1 cellular context compared by ENCODE assay signal in the genomic region with DNA sequence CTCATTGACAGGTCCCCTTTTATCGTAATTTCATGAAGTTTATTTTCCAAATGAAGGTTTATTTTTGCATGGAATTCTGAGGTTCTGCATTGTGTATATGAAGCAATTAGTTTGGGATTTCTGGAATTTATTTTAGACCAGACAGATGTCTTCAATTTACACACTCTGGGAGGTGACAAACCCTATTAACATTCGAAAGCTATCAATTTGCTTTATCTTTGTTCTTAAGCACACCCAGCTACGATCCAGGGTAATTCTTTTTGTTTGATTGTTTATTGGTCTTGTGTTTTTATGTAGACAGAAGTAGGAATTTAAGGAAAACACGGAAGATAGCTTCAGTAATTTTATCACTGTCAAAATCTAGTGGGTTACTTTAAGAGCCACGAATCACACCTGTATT.
TF ChIP-seq lines count a peak whose summit lies in the region.

No MANE protein-coding gene starts in this region.

TF ChIP-seq in WTC11, 78 proteins besides CTCF, POLR2A, EP300 and RAD21 (continued from another document):
- TF ChIP-seq, protein P1, sequence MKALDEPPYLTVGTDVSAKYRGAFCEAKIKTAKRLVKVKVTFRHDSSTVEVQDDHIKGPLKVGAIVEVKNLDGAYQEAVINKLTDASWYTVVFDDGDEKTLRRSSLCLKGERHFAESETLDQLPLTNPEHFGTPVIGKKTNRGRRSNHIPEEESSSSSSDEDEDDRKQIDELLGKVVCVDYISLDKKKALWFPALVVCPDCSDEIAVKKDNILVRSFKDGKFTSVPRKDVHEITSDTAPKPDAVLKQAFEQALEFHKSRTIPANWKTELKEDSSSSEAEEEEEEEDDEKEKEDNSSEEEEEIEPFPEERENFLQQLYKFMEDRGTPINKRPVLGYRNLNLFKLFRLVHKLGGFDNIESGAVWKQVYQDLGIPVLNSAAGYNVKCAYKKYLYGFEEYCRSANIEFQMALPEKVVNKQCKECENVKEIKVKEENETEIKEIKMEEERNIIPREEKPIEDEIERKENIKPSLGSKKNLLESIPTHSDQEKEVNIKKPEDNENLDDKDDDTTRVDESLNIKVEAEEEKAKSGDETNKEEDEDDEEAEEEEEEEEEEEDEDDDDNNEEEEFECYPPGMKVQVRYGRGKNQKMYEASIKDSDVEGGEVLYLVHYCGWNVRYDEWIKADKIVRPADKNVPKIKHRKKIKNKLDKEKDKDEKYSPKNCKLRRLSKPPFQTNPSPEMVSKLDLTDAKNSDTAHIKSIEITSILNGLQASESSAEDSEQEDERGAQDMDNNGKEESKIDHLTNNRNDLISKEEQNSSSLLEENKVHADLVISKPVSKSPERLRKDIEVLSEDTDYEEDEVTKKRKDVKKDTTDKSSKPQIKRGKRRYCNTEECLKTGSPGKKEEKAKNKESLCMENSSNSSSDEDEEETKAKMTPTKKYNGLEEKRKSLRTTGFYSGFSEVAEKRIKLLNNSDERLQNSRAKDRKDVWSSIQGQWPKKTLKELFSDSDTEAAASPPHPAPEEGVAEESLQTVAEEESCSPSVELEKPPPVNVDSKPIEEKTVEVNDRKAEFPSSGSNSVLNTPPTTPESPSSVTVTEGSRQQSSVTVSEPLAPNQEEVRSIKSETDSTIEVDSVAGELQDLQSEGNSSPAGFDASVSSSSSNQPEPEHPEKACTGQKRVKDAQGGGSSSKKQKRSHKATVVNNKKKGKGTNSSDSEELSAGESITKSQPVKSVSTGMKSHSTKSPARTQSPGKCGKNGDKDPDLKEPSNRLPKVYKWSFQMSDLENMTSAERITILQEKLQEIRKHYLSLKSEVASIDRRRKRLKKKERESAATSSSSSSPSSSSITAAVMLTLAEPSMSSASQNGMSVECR (CRISPR knock-in tag; IDR thresholded peaks at IDR 0.05; ENCODE audit: borderline replicate concordance), result no peak
- TF ChIP-seq NFYB (CRISPR knock-in tag; conservative IDR thresholded peaks at IDR 0.05; ENCODE audit: low read depth) (no peak), RORB (CRISPR knock-in tag; IDR thresholded peaks at IDR 0.05) (no peak), MLX (CRISPR knock-in tag; IDR thresholded peaks at IDR 0.05) (no peak), ZNF317 (CRISPR knock-in tag; IDR thresholded peaks at IDR 0.05; ENCODE audit: borderline replicate concordance, low read depth) (no peak), GRHL2 (CRISPR knock-in tag; IDR thresholded peaks at IDR 0.05; ENCODE audit: insufficient replicate concordance, severe bottlenecking) (no peak), ERG (CRISPR knock-in tag; IDR thresholded peaks at IDR 0.05) (no peak), ATF3 (CRISPR knock-in tag; conservative IDR thresholded peaks at IDR 0.05) (no peak), SOX15 (CRISPR knock-in tag; IDR thresholded peaks at IDR 0.05) (no peak), NR3C1 (CRISPR knock-in tag; conservative IDR thresholded peaks at IDR 0.05; ENCODE audit: low read depth) (no peak), ZNF671 (CRISPR knock-in tag; IDR thresholded peaks at IDR 0.05) (no peak), ZNF416 (CRISPR knock-in tag; IDR thresholded peaks at IDR 0.05) (no peak), HMGA2 (CRISPR knock-in tag; IDR thresholded peaks at IDR 0.05) (no peak)
- TF ChIP-seq, protein P2, sequence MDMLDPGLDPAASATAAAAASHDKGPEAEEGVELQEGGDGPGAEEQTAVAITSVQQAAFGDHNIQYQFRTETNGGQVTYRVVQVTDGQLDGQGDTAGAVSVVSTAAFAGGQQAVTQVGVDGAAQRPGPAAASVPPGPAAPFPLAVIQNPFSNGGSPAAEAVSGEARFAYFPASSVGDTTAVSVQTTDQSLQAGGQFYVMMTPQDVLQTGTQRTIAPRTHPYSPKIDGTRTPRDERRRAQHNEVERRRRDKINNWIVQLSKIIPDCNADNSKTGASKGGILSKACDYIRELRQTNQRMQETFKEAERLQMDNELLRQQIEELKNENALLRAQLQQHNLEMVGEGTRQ (CRISPR knock-in tag; IDR thresholded peaks at IDR 0.05), result no peak
- TF ChIP-seq, protein P3, sequence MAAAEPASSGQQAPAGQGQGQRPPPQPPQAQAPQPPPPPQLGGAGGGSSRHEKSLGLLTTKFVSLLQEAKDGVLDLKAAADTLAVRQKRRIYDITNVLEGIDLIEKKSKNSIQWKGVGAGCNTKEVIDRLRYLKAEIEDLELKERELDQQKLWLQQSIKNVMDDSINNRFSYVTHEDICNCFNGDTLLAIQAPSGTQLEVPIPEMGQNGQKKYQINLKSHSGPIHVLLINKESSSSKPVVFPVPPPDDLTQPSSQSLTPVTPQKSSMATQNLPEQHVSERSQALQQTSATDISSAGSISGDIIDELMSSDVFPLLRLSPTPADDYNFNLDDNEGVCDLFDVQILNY (CRISPR knock-in tag; IDR thresholded peaks at IDR 0.05), result no peak
- TF ChIP-seq, protein P4, sequence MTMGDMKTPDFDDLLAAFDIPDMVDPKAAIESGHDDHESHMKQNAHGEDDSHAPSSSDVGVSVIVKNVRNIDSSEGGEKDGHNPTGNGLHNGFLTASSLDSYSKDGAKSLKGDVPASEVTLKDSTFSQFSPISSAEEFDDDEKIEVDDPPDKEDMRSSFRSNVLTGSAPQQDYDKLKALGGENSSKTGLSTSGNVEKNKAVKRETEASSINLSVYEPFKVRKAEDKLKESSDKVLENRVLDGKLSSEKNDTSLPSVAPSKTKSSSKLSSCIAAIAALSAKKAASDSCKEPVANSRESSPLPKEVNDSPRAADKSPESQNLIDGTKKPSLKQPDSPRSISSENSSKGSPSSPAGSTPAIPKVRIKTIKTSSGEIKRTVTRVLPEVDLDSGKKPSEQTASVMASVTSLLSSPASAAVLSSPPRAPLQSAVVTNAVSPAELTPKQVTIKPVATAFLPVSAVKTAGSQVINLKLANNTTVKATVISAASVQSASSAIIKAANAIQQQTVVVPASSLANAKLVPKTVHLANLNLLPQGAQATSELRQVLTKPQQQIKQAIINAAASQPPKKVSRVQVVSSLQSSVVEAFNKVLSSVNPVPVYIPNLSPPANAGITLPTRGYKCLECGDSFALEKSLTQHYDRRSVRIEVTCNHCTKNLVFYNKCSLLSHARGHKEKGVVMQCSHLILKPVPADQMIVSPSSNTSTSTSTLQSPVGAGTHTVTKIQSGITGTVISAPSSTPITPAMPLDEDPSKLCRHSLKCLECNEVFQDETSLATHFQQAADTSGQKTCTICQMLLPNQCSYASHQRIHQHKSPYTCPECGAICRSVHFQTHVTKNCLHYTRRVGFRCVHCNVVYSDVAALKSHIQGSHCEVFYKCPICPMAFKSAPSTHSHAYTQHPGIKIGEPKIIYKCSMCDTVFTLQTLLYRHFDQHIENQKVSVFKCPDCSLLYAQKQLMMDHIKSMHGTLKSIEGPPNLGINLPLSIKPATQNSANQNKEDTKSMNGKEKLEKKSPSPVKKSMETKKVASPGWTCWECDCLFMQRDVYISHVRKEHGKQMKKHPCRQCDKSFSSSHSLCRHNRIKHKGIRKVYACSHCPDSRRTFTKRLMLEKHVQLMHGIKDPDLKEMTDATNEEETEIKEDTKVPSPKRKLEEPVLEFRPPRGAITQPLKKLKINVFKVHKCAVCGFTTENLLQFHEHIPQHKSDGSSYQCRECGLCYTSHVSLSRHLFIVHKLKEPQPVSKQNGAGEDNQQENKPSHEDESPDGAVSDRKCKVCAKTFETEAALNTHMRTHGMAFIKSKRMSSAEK (CRISPR knock-in tag; IDR thresholded peaks at IDR 0.05; ENCODE audit: borderline replicate concordance), result no peak
